9 cellular contexts compared by ENCODE assay signal in genomic region chr13:30308548-30308947, GRCh38. TPM values are rescaled to one million over a fixed set of nuclear protein-coding genes. Genes with fewer than 3 reads are reported as not detected.
A peak's percentile ranks its signal among the peaks of the same experiment; 100 is the strongest.
DNase-seq lines count a peak whose midpoint lies in the region; ATAC-seq and FAIRE-seq lines count a peak whose summit lies in the region.
"Had no signal": no experiment of that assay in that cellular context is flagged by ENCODE, and none has a peak within 500 bp of the region (broad histone marks: within the 10 kb centered on the region; RNA-seq: fewer than 3 reads in every experiment).

No MANE protein-coding gene starts in this region.

- H2BK120ac ChIP-seq in mesenchymal stem cell (ENCODE audit: low read depth, low read length) = no peak overlapping the region

- peak overlapping the region; percentile 75 for H3K27ac ChIP-seq in CD8-positive, alpha-beta memory T cell (ENCODE audit: low read depth, low read length)
- peak overlapping the region; percentile 28 for H3K27ac ChIP-seq in mesenchymal stem cell (ENCODE audit: low read length, poor library complexity, severe bottlenecking)

- H2AFZ ChIP-seq in mesenchymal stem cell (ENCODE audit: low read depth, low read length) = no peak overlapping the region

- H3K36me3 ChIP-seq in CD8-positive, alpha-beta memory T cell (ENCODE audit: insufficient read depth, low read length) = no peaks in the 10 kb centered on the region
- peaks cover 0 to 2% of the 10 kb centered on the region in 2 experiments for H3K36me3 ChIP-seq in mesenchymal stem cell (ENCODE audit: control insufficient read depth in 1 of 2, insufficient read depth in 2 of 2, low read depth in 1 of 2, low read length in 2 of 2)

- H4K8ac ChIP-seq in mesenchymal stem cell (ENCODE audit: low read length) = no peak overlapping the region

- peak overlapping the region in 6 of 7 donors; percentile 30 to 92 (median 56) for H3K4me3 Mint-ChIP-seq in CD8-positive, alpha-beta memory T cell
- peak overlapping the region; percentile 37 for H3K4me3 Mint-ChIP-seq in activated T-cell treated with anti-CD3 and anti-CD28 coated beads, Interleukin-2, amount 50 U/mL, for 72 hours

- no peaks in the 10 kb centered on the region for H3K27me3 ChIP-seq in CD8-positive, alpha-beta memory T cell (ENCODE audit: insufficient read depth, low read length, poor library complexity, severe bottlenecking)
- no peaks in the 10 kb centered on the region for H3K27me3 ChIP-seq in mesenchymal stem cell (ENCODE audit: control insufficient read depth in 1 of 2, insufficient read depth in 1 of 2, low read length in 2 of 2)

- no peak overlapping the region for H2AK5ac ChIP-seq in mesenchymal stem cell (ENCODE audit: low read length, severe bottlenecking)

- no peak for FAIRE-seq in RCC 7860 (lab: Jason Lieb, UNC)
- FAIRE-seq: TTC549 had no signal

- POLR2A ChIA-PET in CD8-positive, alpha-beta memory T cell (lab: Charles Lee) = interaction anchor here (1.0 to 1.3 kb wide), 3 partner anchors 64 to 68 kb away, joined by 3 read pairs; no protein-coding TSS in a partner anchor

- H3K79me1 ChIP-seq in mesenchymal stem cell (replicated peaks; ENCODE audit: low read length, poor library complexity, severe bottlenecking) = peaks cover 15% of the 10 kb centered on the region

- H3K27me3 Mint-ChIP-seq in CD8-positive, alpha-beta memory T cell = peaks cover 0 to 1% of the 10 kb centered on the region in 2 donors
- no peaks in the 10 kb centered on the region for H3K27me3 Mint-ChIP-seq in activated T-cell treated with anti-CD3 and anti-CD28 coated beads, Interleukin-2, amount 50 U/mL, for 72 hours (ENCODE audit: low read depth)

- no peak overlapping the region for H2BK12ac ChIP-seq in mesenchymal stem cell (ENCODE audit: low read length in 2 of 2)

- peak overlapping the region; percentile 1 for H2BK5ac ChIP-seq in mesenchymal stem cell (ENCODE audit: low read depth, low read length, poor library complexity, severe bottlenecking)

- peak overlapping the region; percentile 93 for H3K9ac ChIP-seq in mesenchymal stem cell (ENCODE audit: low read length)

- no peak overlapping the region for H3K14ac ChIP-seq in mesenchymal stem cell (ENCODE audit: low read length in 2 of 2)

- no peak overlapping the region for H3K23ac ChIP-seq in mesenchymal stem cell (ENCODE audit: low read length in 2 of 2)

- no peak for DNase-seq in CD8-positive, alpha-beta memory T cell
- no peak for DNase-seq in activated T-cell treated with anti-CD3 and anti-CD28 coated beads, Interleukin-2, amount 50 U/mL, for 72 hours
- DNase-seq in mesenchymal stem cell (peak; percentile 61), RCC 7860 (ENCODE audit: low spot score) (no peak), NCI-H345 treated with DMSO at 0.1 percent for 48 hours (lab: John Stamatoyannopoulos, UW; ENCODE audit: unreplicated experiment) (no peak), ecto neural progenitor cell (ENCODE audit: low spot score) (no peak), GDM1 (lab: John Stamatoyannopoulos, UW) (no peak)

- H3K36me3 Mint-ChIP-seq in CD8-positive, alpha-beta memory T cell = peaks cover 0 to 2% (median 0%) of the 10 kb centered on the region in 3 donors
- H3K36me3 Mint-ChIP-seq in activated T-cell treated with anti-CD3 and anti-CD28 coated beads, Interleukin-2, amount 50 U/mL, for 72 hours (ENCODE audit: insufficient read depth in 2 of 2) = no peaks in the 10 kb centered on the region

- peaks cover 13% of the 10 kb centered on the region for H3K4me1 ChIP-seq in CD8-positive, alpha-beta memory T cell (ENCODE audit: insufficient read depth, low read length)
- H3K4me1 ChIP-seq in mesenchymal stem cell (ENCODE audit: control insufficient read depth, insufficient read depth, low read depth, low read length) = peaks cover 4% of the 10 kb centered on the region

- ATAC-seq in HG02610 (IDR thresholded peaks at IDR 0.05; ENCODE audit: unreplicated experiment) = peak; percentile 25
- ATAC-seq in activated T-cell treated with anti-CD3 and anti-CD28 coated beads, Interleukin-2, amount 50 U/mL, for 72 hours (replicated peaks in 1 of 2) = no peak

- H3K4me3 ChIP-seq in CD8-positive, alpha-beta memory T cell (ENCODE audit: low read length) = no peak overlapping the region
- peak overlapping the region in 1 of 2 experiments; percentile 96 for H3K4me3 ChIP-seq in mesenchymal stem cell (ENCODE audit: insufficient read depth in 1 of 2, low read depth in 1 of 2, low read length in 2 of 2)

- H4K91ac ChIP-seq in mesenchymal stem cell (ENCODE audit: low read length) = no peak overlapping the region

- no peak overlapping the region for H3K4me2 ChIP-seq in mesenchymal stem cell (ENCODE audit: low read length, poor library complexity, severe bottlenecking)

- H3K18ac ChIP-seq in mesenchymal stem cell (ENCODE audit: low read depth in 1 of 2, low read length in 2 of 2) = no peak overlapping the region

- peaks cover 29 to 36% (median 36%) of the 10 kb centered on the region in 3 donors for H3K4me1 Mint-ChIP-seq in CD8-positive, alpha-beta memory T cell
- H3K4me1 Mint-ChIP-seq in activated T-cell treated with anti-CD3 and anti-CD28 coated beads, Interleukin-2, amount 50 U/mL, for 72 hours (ENCODE audit: low read depth) = peaks cover 42% of the 10 kb centered on the region

- H3K4ac ChIP-seq in mesenchymal stem cell (ENCODE audit: low read depth in 1 of 2, low read length in 2 of 2) = no peak overlapping the region

- H3K9me3 ChIP-seq in CD8-positive, alpha-beta memory T cell (ENCODE audit: low read length) = no peaks in the 10 kb centered on the region
- H3K9me3 ChIP-seq in mesenchymal stem cell (ENCODE audit: control insufficient read depth, low read length) = no peaks in the 10 kb centered on the region

- CTCF ChIA-PET in CD8-positive, alpha-beta memory T cell (lab: Charles Lee) = interaction anchor here (0.8 to 1.9 kb wide), 4 partner anchors 22 to 194 kb away, joined by 3 to 5 read pairs (median 4); no protein-coding TSS in a partner anchor

- peak overlapping the region in 6 of 8 donors; percentile 6 to 94 (median 22) for H3K27ac Mint-ChIP-seq in CD8-positive, alpha-beta memory T cell
- H3K27ac Mint-ChIP-seq in activated T-cell treated with anti-CD3 and anti-CD28 coated beads, Interleukin-2, amount 50 U/mL, for 72 hours = peak overlapping the region; percentile 2

- WGBS in mesenchymal stem cell = 57% methylated on average over 3 of the region's 4 CpGs

- no peak overlapping the region for H2BK15ac ChIP-seq in mesenchymal stem cell (ENCODE audit: low read depth, poor library complexity, severe bottlenecking)

- no peaks in the 10 kb centered on the region for H3K9me3 Mint-ChIP-seq in CD8-positive, alpha-beta memory T cell
- H3K9me3 Mint-ChIP-seq in activated T-cell treated with anti-CD3 and anti-CD28 coated beads, Interleukin-2, amount 50 U/mL, for 72 hours = no peaks in the 10 kb centered on the region

RNA-seq across cellular contexts. Expression of gene KATNAL1, which starts 1.2 kb away (rescaled TPM):
- total RNA-seq in CD8-positive, alpha-beta memory T cell = 10 to 100 TPM; 11.0 to 16.5 TPM
- 5.6 TPM for polyA plus RNA-seq in CD8-positive, alpha-beta memory T cell
- total RNA-seq in activated T-cell treated with anti-CD3 and anti-CD28 coated beads, Interleukin-2, amount 50 U/mL, for 72 hours = 10 to 100 TPM; 17.9 to 25.5 TPM
- 9.6 TPM for polyA plus RNA-seq in mesenchymal stem cell (2013, experiment 1 of 2)
- 11.5 TPM for polyA plus RNA-seq in mesenchymal stem cell (2013, experiment 2 of 2)
